Comparison of ENCODE assay signal across 1 cellular context in genomic region chr1:46300673-46301405, GRCh38.
TF ChIP-seq lines count a peak whose summit lies in the region.

No MANE protein-coding gene starts in this region.

TF ChIP-seq in HEK293, 187 proteins besides CTCF, POLR2A, EP300 and RAD21 (continued from another document):
- TF ChIP-seq PRDM10 (tag by site-specific recombination; IDR thresholded peaks at IDR 0.05): peak; percentile 88
- peak; percentile 93; the same call in 1 of the 2 replicates for TF ChIP-seq ZBTB17 (tag by site-specific recombination; IDR thresholded peaks at IDR 0.05)
- no peak for TF ChIP-seq ZNF140 (tag by site-specific recombination; IDR thresholded peaks at IDR 0.05)
- TF ChIP-seq IKZF3 (tag by site-specific recombination; IDR thresholded peaks at IDR 0.05): 0 out of 2 replicates have a peak, but pooled peaks have one; percentile 8
- TF ChIP-seq ZNF366 (tag by site-specific recombination; conservative IDR thresholded peaks at IDR 0.05): peak; percentile 50; the same call in 1 of the 2 replicates
- TF ChIP-seq ZNF341 (tag by site-specific recombination; IDR thresholded peaks at IDR 0.05; ENCODE audit: low read depth): peak; percentile 61
- no peak for TF ChIP-seq GFI1B (tag by site-specific recombination; IDR thresholded peaks at IDR 0.05)
- TF ChIP-seq MZF1 (tag by site-specific recombination; IDR thresholded peaks at IDR 0.05; ENCODE audit: borderline replicate concordance): 0 out of 2 replicates have a peak, but pooled peaks have one; percentile 12
